ENCODE assay signal across 9 cellular contexts in the genomic region with DNA sequence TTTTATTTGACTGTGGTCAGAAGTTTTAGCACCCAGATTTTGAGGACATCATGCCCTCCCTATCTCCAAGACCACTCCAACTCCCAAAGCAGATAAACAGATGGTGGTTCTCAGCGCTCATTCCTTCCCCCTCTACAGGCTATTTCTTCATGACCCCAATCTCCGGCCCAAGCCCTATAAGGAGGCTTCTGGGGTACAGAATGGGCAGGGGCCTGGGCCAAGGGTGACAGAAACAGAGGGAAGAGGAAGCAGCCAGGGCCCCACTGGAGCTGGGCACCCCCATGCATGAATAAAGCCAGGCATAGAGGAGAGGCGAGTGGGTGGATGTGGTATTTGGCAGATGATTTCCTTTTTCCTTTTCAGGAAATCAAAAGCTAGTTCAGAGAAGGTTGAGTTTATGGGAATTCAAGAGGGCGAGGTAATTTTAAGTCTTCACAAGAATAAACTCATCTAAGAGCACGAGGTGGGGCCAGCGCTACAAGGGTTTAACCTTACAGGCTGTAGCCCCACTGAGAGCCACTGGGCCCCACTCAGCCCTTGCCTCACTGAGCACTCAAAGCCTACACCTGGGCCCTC.
A peak's percentile ranks its signal among the peaks of the same experiment; 100 is the strongest.
DNase-seq lines count a peak whose midpoint lies in the region; ATAC-seq and TF ChIP-seq lines count a peak whose summit lies in the region.
"Had no signal": no experiment of that assay in that cellular context is flagged by ENCODE, and none has a peak within 500 bp of the region (broad histone marks: within the 10 kb centered on the region; RNA-seq: fewer than 3 reads in every experiment).

No MANE protein-coding gene starts in this region.

- H3K9me3 ChIP-seq in Loucy (ENCODE audit: insufficient read depth, low read depth, low read length) = no peaks in the 10 kb centered on the region
- H3K9me3 ChIP-seq in adipocyte (ENCODE audit: control insufficient read depth, low read length) = no peaks in the 10 kb centered on the region

- DNase-seq in CD1c-positive myeloid dendritic cell (ENCODE audit: extremely low spot score) (peak; percentile 44), adipocyte (ENCODE audit: low read depth) (peak; percentile 23), posterior vena cava (ENCODE audit: low spot score) (peak; percentile 68), NCI-H69 (lab: John Stamatoyannopoulos, UW) (no peak), 8988T (no peak)
- DNase-seq: NCI-H187 had no signal

- H3K9me2 ChIP-seq in Loucy (replicated peaks; ENCODE audit: low read depth, low read length) = no peaks in the 10 kb centered on the region

- H3K4me3 ChIP-seq in Loucy (ENCODE audit: low read length, poor library complexity, severe bottlenecking) (no peak overlapping the region), adipocyte (ENCODE audit: low read length) (no peak overlapping the region)

- no peak overlapping the region for H3K9ac ChIP-seq in Loucy (ENCODE audit: low read depth, low read length, poor library complexity, severe bottlenecking)
- no peak overlapping the region for H3K9ac ChIP-seq in adipocyte (ENCODE audit: low read length)

- H3K27me3 ChIP-seq in Loucy (ENCODE audit: insufficient read depth, low read length, poor library complexity, severe bottlenecking) (no peaks in the 10 kb centered on the region), adipocyte (replicated peaks; ENCODE audit: control insufficient read depth, insufficient read depth, low read length) (no peaks in the 10 kb centered on the region)

- H3K4me2 ChIP-seq in Loucy (ENCODE audit: low read depth, low read length, poor library complexity, severe bottlenecking) = peak overlapping the region; percentile 34

- no peaks in the 10 kb centered on the region for H3F3A ChIP-seq in Loucy (ENCODE audit: low read depth)

- ATAC-seq in HG02763 (IDR thresholded peaks at IDR 0.05; ENCODE audit: unreplicated experiment) (no peak), HG03378 (IDR thresholded peaks at IDR 0.05; ENCODE audit: unreplicated experiment) (no peak)

- no peak for TF ChIP-seq CTCF in Loucy (conservative IDR thresholded peaks at IDR 0.05; ENCODE audit: low read length)

- H3K36me3 ChIP-seq in Loucy (ENCODE audit: insufficient read depth, low read length) (no peaks in the 10 kb centered on the region), adipocyte (ENCODE audit: control insufficient read depth, insufficient read depth, low read length, severe bottlenecking) (no peaks in the 10 kb centered on the region)

- no peaks in the 10 kb centered on the region for H3K79me2 ChIP-seq in Loucy (ENCODE audit: insufficient read depth, low read length)

- no peak overlapping the region for H2AFZ ChIP-seq in Loucy (ENCODE audit: low read length)

- H3K4me1 ChIP-seq in Loucy (ENCODE audit: insufficient read depth, low read length, poor library complexity, severe bottlenecking) (peaks cover 15% of the 10 kb centered on the region), adipocyte (ENCODE audit: control insufficient read depth, insufficient read depth, low read length) (peaks cover 25% of the 10 kb centered on the region)

- no peaks in the 10 kb centered on the region for H4K20me1 ChIP-seq in Loucy (ENCODE audit: insufficient read depth, low read length, poor library complexity, severe bottlenecking)

- intact Hi-C loops in posterior vena cava (cut with DNase I) = no loop called here

Comparison
In these comparisons a context has a peak if more than half of its experiments do, and no peak if none do; other contexts are left out.
1. DNase-seq: peak in CD1c-positive myeloid dendritic cell (single experiment), adipocyte (single experiment) and posterior vena cava (single experiment); none in NCI-H69 (single experiment) and 8988T (single experiment).